Comparison of ENCODE assay signal across 9 cellular contexts in genomic region chr11:45704133-45704532, GRCh38. TPM values are rescaled to one million over a fixed set of nuclear protein-coding genes. Genes with fewer than 3 reads are reported as not detected.
"Had no signal": no experiment of that assay in that cellular context is flagged by ENCODE, and none has a peak within 500 bp of the region (broad histone marks: within the 10 kb centered on the region; RNA-seq: fewer than 3 reads in every experiment).

No MANE protein-coding gene starts in this region.

- DNase-seq: GDM1, GF-D8 had no signal

- H3K4me3 ChIP-seq: GM12878 had no signal

- ATAC-seq: GM12878 had no signal

- FAIRE-seq: G401.6, GM12878, GM12891, GM12892, GM18507, GM19239 had no signal

RNA-seq across cellular contexts. Expression of gene CHST1, which starts 38.7 kb away (rescaled TPM):
- total RNA-seq: G401, GM12878 had no signal
- polyA plus RNA-seq: GM12878 had no signal
